In the genomic region with DNA sequence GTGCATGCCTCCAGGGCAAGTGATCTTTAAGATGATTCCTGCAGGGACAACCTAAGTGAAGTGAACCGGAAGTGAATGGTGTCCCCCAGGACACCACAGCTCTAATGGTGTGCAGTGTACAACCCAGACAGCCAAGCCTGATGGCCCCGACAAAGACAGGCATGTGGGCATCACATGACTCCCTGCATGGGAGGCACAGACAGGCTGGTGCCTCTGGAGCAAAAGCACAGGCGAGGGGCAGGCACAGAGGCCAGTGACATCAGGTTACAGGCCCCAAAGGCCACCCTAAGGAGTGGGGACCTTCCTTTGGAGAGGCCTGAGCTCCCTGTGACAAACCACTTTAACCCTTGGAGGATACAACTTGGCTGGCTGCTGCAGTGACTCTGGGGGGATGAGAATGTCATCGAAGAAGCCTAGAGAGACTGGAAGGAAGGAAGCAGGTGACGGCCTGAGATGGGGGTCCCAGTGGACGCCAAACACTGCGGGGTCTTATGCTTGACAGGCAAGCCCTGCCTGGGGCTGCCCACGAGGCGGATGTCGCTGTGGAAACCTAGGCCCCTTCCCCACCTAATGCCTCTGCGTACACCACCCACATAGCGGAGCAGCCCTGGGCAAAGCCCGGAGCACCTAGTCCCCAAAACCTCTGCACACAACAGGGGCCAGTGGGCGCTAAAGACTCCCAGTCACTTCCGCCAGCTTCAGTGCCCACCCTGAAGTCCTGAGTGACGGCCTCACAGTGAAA, we compare ENCODE assay signal across 22 cellular contexts. TPM values are rescaled to one million over a fixed set of nuclear protein-coding genes. Genes with fewer than 3 reads are reported as not detected.
A peak's percentile ranks its signal among the peaks of the same experiment; 100 is the strongest.
DNase-seq lines count a peak whose midpoint lies in the region; ATAC-seq, FAIRE-seq and TF ChIP-seq lines count a peak whose summit lies in the region.
"Had no signal": no experiment of that assay in that cellular context is flagged by ENCODE, and none has a peak within 500 bp of the region (broad histone marks: within the 10 kb centered on the region; RNA-seq: fewer than 3 reads in every experiment).

No MANE protein-coding gene starts in this region.

- 94% methylated on average over 16 of the region's 16 CpGs for WGBS in GM12878 (ENCODE audit: insufficient coverage, insufficient replicate concordance, low lambda C conversion rate, missing lambda C conversion rate)
- 82 to 89% methylated on average over 16 of the region's 16 CpGs for WGBS in heart right ventricle, 2 donors
- 79 to 85% (median 81%) methylated on average over 16 of the region's 16 CpGs for WGBS in psoas muscle, 3 donors

- no peaks in the 10 kb centered on the region for H3K27me3 ChIP-seq in CD4-positive, alpha-beta memory T cell (ENCODE audit: insufficient read depth, low read length)
- H3K27me3 ChIP-seq in GM12878 (replicated peaks in 1 of 2; ENCODE audit: control insufficient read depth in 2 of 2, insufficient read depth in 2 of 2, low read length in 1 of 2) (no peaks in the 10 kb centered on the region), heart right ventricle (no peaks in the 10 kb centered on the region), psoas muscle (ENCODE audit: insufficient read depth in 3 of 3, low read length in 2 of 3) (no peaks in the 10 kb centered on the region)
- H3K27me3 ChIP-seq: esophagus squamous epithelium, suprapubic skin had no signal

- H3K4me3 Mint-ChIP-seq in CD4-positive, alpha-beta memory T cell: no peak overlapping the region
- H3K4me3 Mint-ChIP-seq: activated CD4-positive, alpha-beta T cell treated with anti-CD3 and anti-CD28 coated beads, Interleukin-2, amount 10 ng/mL, durations not matched to agents 24 days and 14 days; HFFc6 had no signal

- intact Hi-C loops in CD4-positive, alpha-beta memory T cell (cut with micrococcal nuclease): no loop called here
- intact Hi-C loops in GM12878 (cut with micrococcal nuclease; ENCODE audit: unreplicated experiment) (no loop called here), heart right ventricle (cut with DNase I) (loop anchor here in 3 of 10 donors (5.0 kb wide), 1 partner anchor 130 kb away; no protein-coding TSS in a partner anchor), psoas muscle (cut with DNase I) (no loop called here)

- peaks cover 43% of the 10 kb centered on the region for H3K36me3 ChIP-seq in CD4-positive, alpha-beta memory T cell (ENCODE audit: insufficient read depth, low read length)
- H3K36me3 ChIP-seq in GM12878 (ENCODE audit: control insufficient read depth in 2 of 2, insufficient read depth in 2 of 2, low read length in 1 of 2): peaks cover 36 to 42% of the 10 kb centered on the region in 2 experiments
- peaks cover 3 to 73% (median 38%) of the 10 kb centered on the region in 9 donors for H3K36me3 ChIP-seq in heart right ventricle
- peaks cover 6 to 70% of the 10 kb centered on the region in 2 donors for H3K36me3 ChIP-seq in psoas muscle (ENCODE audit: insufficient read depth in 1 of 2, low read depth in 1 of 2)

- TF ChIP-seq CTCF in GM12878 (IDR thresholded peaks at IDR 0.05 in 2 of 3, conservative IDR thresholded peaks at IDR 0.05 in 1 of 3; ENCODE audit: control insufficient read depth in 2 of 3, extremely low read depth in 1 of 3, insufficient read depth in 1 of 3, low read depth in 3 of 3, low read length in 3 of 3): no peak
- TF ChIP-seq CTCF in heart right ventricle (IDR thresholded peaks at IDR 0.05): no peak
- no peak for TF ChIP-seq CTCF in psoas muscle (IDR thresholded peaks at IDR 0.05)

- no peaks in the 10 kb centered on the region for H3K27me3 Mint-ChIP-seq in CD4-positive, alpha-beta memory T cell
- H3K27me3 Mint-ChIP-seq: activated CD4-positive, alpha-beta T cell treated with anti-CD3 and anti-CD28 coated beads, Interleukin-2, amount 10 ng/mL, durations not matched to agents 24 days and 14 days had no signal

- no peak; the same call in none of the 2 replicates for TF ChIP-seq POLR2A in GM12878 (IDR thresholded peaks at IDR 0.05; ENCODE audit: low read depth, low read length)

- SMC1A ChIA-PET in GM12878 (lab: Charles Lee; ENCODE audit: uncharacterized antibody, unreplicated experiment): interaction anchor here (0.7 kb wide), 1 partner anchor 130 kb away, joined by 3 read pairs; no protein-coding TSS in a partner anchor

- RAD21 ChIA-PET in GM12878 (lab: Charles Lee; ENCODE audit: unreplicated experiment): interaction anchor here (0.9 kb wide), 1 partner anchor 128 kb away, joined by 4 read pairs; no protein-coding TSS in a partner anchor

- H3K27ac ChIP-seq in CD4-positive, alpha-beta memory T cell (ENCODE audit: low read depth, low read length): no peak overlapping the region
- H3K27ac ChIP-seq in GM12878 (ENCODE audit: control insufficient read depth, insufficient read depth): no peak overlapping the region
- peak overlapping the region in 8 of 10 donors; percentile 18 to 78 (median 62) for H3K27ac ChIP-seq in heart right ventricle
- peak overlapping the region; percentile 23 for H3K27ac ChIP-seq in psoas muscle
- H3K27ac ChIP-seq: C4-2B, suprapubic skin had no signal

- BruUV-seq in GM12878 (replicated peaks; lab: Mats Ljungman, UMichigan): no TSS peak

- H3K4me2 ChIP-seq in GM12878 (ENCODE audit: control insufficient read depth, insufficient read depth): no peak overlapping the region

- ATAC-seq in GM12878: no peak
- ATAC-seq in heart right ventricle: peak in 6 of 8 donors; percentile 5 to 38 (median 16)
- ATAC-seq in psoas muscle: peak in 2 of 4 donors; percentile 4
- ATAC-seq: mucosa of descending colon had no signal

- POLR2A ChIA-PET in CD4-positive, alpha-beta memory T cell (lab: Charles Lee; ENCODE audit: partially characterized antibody): interaction anchor here (0.5 to 1.2 kb wide), 2 partner anchors 107 to 128 kb away, joined by 3 to 4 read pairs; no protein-coding TSS in a partner anchor
- POLR2A ChIA-PET in GM12878 (lab: Charles Lee): no interaction called here

- no peak overlapping the region for H3K9ac ChIP-seq in GM12878 (ENCODE audit: control insufficient read depth, insufficient read depth, low read length)

- H2AFZ ChIP-seq in GM12878 (ENCODE audit: control insufficient read depth, low read depth, low read length): no peak overlapping the region

- DNase-seq in CD4-positive, alpha-beta memory T cell: no peak
- DNase-seq in GM12878 (ENCODE audit: low read depth, low spot score): no peak
- no peak for DNase-seq in heart right ventricle
- DNase-seq in psoas muscle: no peak
- no peak for DNase-seq in RPMI8226
- DNase-seq in ureter (ENCODE audit: low spot score): no peak
- no peak for DNase-seq in activated T-cell treated with anti-CD3 and anti-CD28 coated beads, Interleukin-2, amount 50 U/mL, for 48 hours
- no peak for DNase-seq in mesenteric fat pad (ENCODE audit: low spot score)
- DNase-seq: activated CD4-positive, alpha-beta T cell treated with anti-CD3 and anti-CD28 coated beads, Interleukin-2, amount 10 ng/mL, durations not matched to agents 24 days and 14 days; central memory CD4-positive, alpha-beta T cell; DMS 273 treated with DMSO at 0.1 percent for 48 hours; effector memory CD4-positive, alpha-beta T cell; esophagus squamous epithelium; HFFc6; mucosa of descending colon; NCI-H1417; NCI-H2107; NCI-H524; stimulated activated CD4-positive, alpha-beta T cell treated with anti-CD3 and anti-CD28 coated beads, Interleukin-12 subunit alpha, Interleukin-12 subunit beta, amount 100 ng/mL, for 4 hours; SW 1271 had no signal

- peak overlapping the region in 4 of 7 donors; percentile 15 to 83 (median 68) for H3K27ac Mint-ChIP-seq in CD4-positive, alpha-beta memory T cell
- H3K27ac Mint-ChIP-seq: activated CD4-positive, alpha-beta T cell treated with anti-CD3 and anti-CD28 coated beads, Interleukin-2, amount 10 ng/mL, durations not matched to agents 24 days and 14 days; HFFc6 had no signal

- no peaks in the 10 kb centered on the region for H3K9me3 ChIP-seq in CD4-positive, alpha-beta memory T cell (ENCODE audit: control insufficient read depth in 1 of 2, low read length in 2 of 2)
- H3K9me3 ChIP-seq in GM12878 (replicated peaks; ENCODE audit: control insufficient read depth, insufficient read depth, low read length) (no peaks in the 10 kb centered on the region), heart right ventricle (no peaks in the 10 kb centered on the region), psoas muscle (no peaks in the 10 kb centered on the region)
- H3K9me3 ChIP-seq: esophagus squamous epithelium, mucosa of descending colon, suprapubic skin had no signal

- TF ChIP-seq EP300 in GM12878 (IDR thresholded peaks at IDR 0.05; ENCODE audit: borderline replicate concordance in 1 of 2, control insufficient read depth in 1 of 2, low read depth in 2 of 2, low read length in 2 of 2): no peak

- in situ Hi-C loops in GM12878 (cut with MboI): no loop called here

- H3K4me3 ChIP-seq in CD4-positive, alpha-beta memory T cell (ENCODE audit: low read length in 2 of 2): no peak overlapping the region
- no peak overlapping the region for H3K4me3 ChIP-seq in GM12878
- no peak overlapping the region for H3K4me3 ChIP-seq in heart right ventricle
- no peak overlapping the region for H3K4me3 ChIP-seq in psoas muscle
- H3K4me3 ChIP-seq: esophagus squamous epithelium, mucosa of descending colon, suprapubic skin had no signal

- H3K36me3 Mint-ChIP-seq in CD4-positive, alpha-beta memory T cell: peaks cover 15 to 45% of the 10 kb centered on the region in 2 donors

- TF ChIP-seq RAD21 in GM12878 (IDR thresholded peaks at IDR 0.05; ENCODE audit: insufficient read depth, low read depth, low read length): no peak

- no peaks in the 10 kb centered on the region for H3K4me1 ChIP-seq in CD4-positive, alpha-beta memory T cell (ENCODE audit: insufficient read depth, low read length)
- no peaks in the 10 kb centered on the region for H3K4me1 ChIP-seq in GM12878 (ENCODE audit: control insufficient read depth, insufficient read depth, low read length)
- H3K4me1 ChIP-seq in heart right ventricle: peaks cover 0 to 33% (median 21%) of the 10 kb centered on the region in 9 donors
- no peaks in the 10 kb centered on the region for H3K4me1 ChIP-seq in psoas muscle

- H4K20me1 ChIP-seq in GM12878 (ENCODE audit: control insufficient read depth, insufficient read depth): no peaks in the 10 kb centered on the region; the same call in 1 of the 2 replicates

- FAIRE-seq in GM12878 (lab: Jason Lieb, UNC): no peak

- CTCF ChIA-PET in CD4-positive, alpha-beta memory T cell (lab: Charles Lee; ENCODE audit: partially characterized antibody): interaction anchor here (1.4 to 2.0 kb wide), 5 partner anchors 8 to 130 kb away, joined by 3 to 11 read pairs (median 6); no protein-coding TSS in a partner anchor
- CTCF ChIA-PET in GM12878 (lab: Yijun Ruan, JAX): interaction anchor here (0.6 to 2.3 kb wide), 4 partner anchors 10 to 298 kb away, joined by 3 to 27 read pairs (median 4); no protein-coding TSS in a partner anchor

- H3K9me3 Mint-ChIP-seq in CD4-positive, alpha-beta memory T cell: no peaks in the 10 kb centered on the region
- H3K9me3 Mint-ChIP-seq: activated CD4-positive, alpha-beta T cell treated with anti-CD3 and anti-CD28 coated beads, Interleukin-2, amount 10 ng/mL, durations not matched to agents 24 days and 14 days; HFFc6 had no signal

- H3K4me1 Mint-ChIP-seq in CD4-positive, alpha-beta memory T cell: peaks cover 2 to 5% (median 4%) of the 10 kb centered on the region in 4 donors
- H3K4me1 Mint-ChIP-seq: activated CD4-positive, alpha-beta T cell treated with anti-CD3 and anti-CD28 coated beads, Interleukin-2, amount 10 ng/mL, durations not matched to agents 24 days and 14 days had no signal

- H3K79me2 ChIP-seq in GM12878 (ENCODE audit: control insufficient read depth, insufficient read depth, low read length): no peaks in the 10 kb centered on the region

RNA-seq across cellular contexts. Expression of a gene that starts 12.4 kb away (rescaled TPM):
- total RNA-seq in CD4-positive, alpha-beta memory T cell: 10 to 100 TPM; 43.6 to 43.7 TPM
- polyA plus RNA-seq in CD4-positive, alpha-beta memory T cell: 10 to 100 TPM; 20.7 to 21.8 TPM
- 25.4 and 28.9 TPM in 2 replicates for total RNA-seq in GM12878 (2013; cell fraction: nucleolus; rRNA removed)
- total RNA-seq in GM12878 (2014; rRNA removed): 10.0 and 12.2 TPM in 2 replicates
- 14.4 and 17.4 TPM in 2 replicates for total RNA-seq in GM12878 (2014; rRNA removed; fragmentation: Illumina TruSeq; extraction: Trizol)
- 36.6 and 40.9 TPM in 2 replicates for total RNA-seq in GM12878 (2021)
- 5.4 TPM for polyA plus RNA-seq in GM12878 (2011; ENCODE audit: low read depth)
- polyA plus RNA-seq in GM12878 (2011; rRNA removed): 15.7 and 29.8 TPM in 2 replicates
- polyA plus RNA-seq in GM12878 (2011; cell fraction: cytosol; rRNA removed): 41.0 and 42.2 TPM in 2 replicates
- polyA plus RNA-seq in GM12878 (2011; cell fraction: nucleus; rRNA removed): 23.0 and 31.0 TPM in 2 replicates
- 14.0 and 14.6 TPM in 2 replicates for polyA plus RNA-seq in GM12878 (2012)
- 12.3 and 26.2 TPM in 2 replicates for polyA plus RNA-seq in GM12878 (2014; fragmentation: Illumina TruSeq; extraction: Trizol)
- 1 to 10 TPM; 3.5 to 5.8 TPM for polyA plus RNA-seq in GM12878 (2014; fragmentation: Nextera tagmentation; extraction: Ambion mirVana)
- polyA plus RNA-seq in GM12878 (2014; rRNA removed): 23.1 and 26.0 TPM in 2 replicates
- 10 to 100 TPM; 58.7 to 62.7 TPM for polyA plus RNA-seq in GM12878 (2016; fragmentation: Nextera tagmentation; extraction: Ambion mirVana)
- 23.0 and 37.8 TPM in 2 replicates for polyA minus RNA-seq in GM12878 (2011; rRNA and poly(A)+ RNA removed)
- polyA minus RNA-seq in GM12878 (2011; cell fraction: cytosol; rRNA and poly(A)+ RNA removed): 6.1 and 9.0 TPM in 2 replicates
- 12.0 and 23.2 TPM in 2 replicates for polyA minus RNA-seq in GM12878 (2011; cell fraction: nucleus; rRNA and poly(A)+ RNA removed)
- total RNA-seq in heart right ventricle: 10 to 100 TPM; 13.3 to 25.8 (median 16.9) TPM
- 10 to 100 TPM; 24.4 to 34.9 TPM for polyA plus RNA-seq in heart right ventricle
- 10 to 100 TPM; 13.1 to 23.2 (median 18.5) TPM for total RNA-seq in psoas muscle
- 10 to 100 TPM; 17.1 to 28.6 (median 17.2) TPM for polyA plus RNA-seq in psoas muscle
- total RNA-seq in ureter: 54.2 TPM
- 57.5 TPM for total RNA-seq in mesenteric fat pad

RNA-seq across cellular contexts. Expression of a gene that starts 28.9 kb away (rescaled TPM):
- not detected for total RNA-seq in CD4-positive, alpha-beta memory T cell
- polyA plus RNA-seq in CD4-positive, alpha-beta memory T cell: not detected
- total RNA-seq in GM12878 (2013; cell fraction: nucleolus; rRNA removed): not detected in 2 replicates
- total RNA-seq in GM12878 (2014; rRNA removed) (not detected in 2 replicates), GM12878 (2014; rRNA removed; fragmentation: Illumina TruSeq; extraction: Trizol) (not detected in 2 replicates), GM12878 (2021) (0.08 and 0.13 TPM in 2 replicates), heart right ventricle (100 to 1,000 TPM; 112 to 301 (median 137) TPM), psoas muscle (1 to 10 TPM in 1 of 4 donors, under 1 TPM in 3; 0.27 to 1.1 (median 0.77) TPM), ureter (1.8 TPM), mesenteric fat pad (1.7 TPM)
- not detected for polyA plus RNA-seq in GM12878 (2011; ENCODE audit: low read depth)
- polyA plus RNA-seq in GM12878 (2011; rRNA removed) (not detected in 2 replicates), GM12878 (2014; fragmentation: Illumina TruSeq; extraction: Trizol) (not detected in 2 replicates), GM12878 (2014; fragmentation: Nextera tagmentation; extraction: Ambion mirVana) (not detected), GM12878 (2014; rRNA removed) (not detected in 2 replicates), GM12878 (2016; fragmentation: Nextera tagmentation; extraction: Ambion mirVana) (not detected), heart right ventricle (100 to 1,000 TPM; 300 to 410 TPM), psoas muscle (under 1 TPM; 0.60 to 0.69 (median 0.66) TPM)
- not detected in 2 replicates for polyA plus RNA-seq in GM12878 (2011; cell fraction: cytosol; rRNA removed)
- polyA plus RNA-seq in GM12878 (2011; cell fraction: nucleus; rRNA removed): not detected in 2 replicates
- not detected in 2 replicates for polyA plus RNA-seq in GM12878 (2012)
- not detected in 2 replicates for polyA minus RNA-seq in GM12878 (2011; rRNA and poly(A)+ RNA removed)
- polyA minus RNA-seq in GM12878 (2011; cell fraction: cytosol; rRNA and poly(A)+ RNA removed): not detected in 2 replicates
- not detected in 2 replicates for polyA minus RNA-seq in GM12878 (2011; cell fraction: nucleus; rRNA and poly(A)+ RNA removed)
- total RNA-seq: activated CD4-positive, alpha-beta T cell treated with anti-CD3 and anti-CD28 coated beads, Interleukin-2, amount 10 ng/mL, durations not matched to agents 24 days and 14 days had no signal

RNA-seq across cellular contexts. Expression of a gene that starts 57.7 kb away (rescaled TPM):
- 10 to 100 TPM; 31.7 to 32.9 TPM for total RNA-seq in CD4-positive, alpha-beta memory T cell
- polyA plus RNA-seq in CD4-positive, alpha-beta memory T cell: 10 to 100 TPM; 32.0 to 45.7 TPM
- 9.0 and 9.7 TPM in 2 replicates for total RNA-seq in GM12878 (2013; cell fraction: nucleolus; rRNA removed)
- 10.2 and 11.1 TPM in 2 replicates for total RNA-seq in GM12878 (2014; rRNA removed)
- total RNA-seq in GM12878 (2014; rRNA removed; fragmentation: Illumina TruSeq; extraction: Trizol): 8.1 and 8.2 TPM in 2 replicates
- 17.7 and 18.3 TPM in 2 replicates for total RNA-seq in GM12878 (2021)
- polyA plus RNA-seq in GM12878 (2011; ENCODE audit: low read depth): 16.7 TPM
- polyA plus RNA-seq in GM12878 (2011; rRNA removed): 26.4 and 32.2 TPM in 2 replicates
- 51.7 and 57.1 TPM in 2 replicates for polyA plus RNA-seq in GM12878 (2011; cell fraction: cytosol; rRNA removed)
- polyA plus RNA-seq in GM12878 (2011; cell fraction: nucleus; rRNA removed): 47.0 and 51.2 TPM in 2 replicates
- 28.2 and 29.7 TPM in 2 replicates for polyA plus RNA-seq in GM12878 (2012)
- polyA plus RNA-seq in GM12878 (2014; fragmentation: Illumina TruSeq; extraction: Trizol): 6.2 and 12.2 TPM in 2 replicates
- 10 to 100 TPM; 10.5 to 16.1 TPM for polyA plus RNA-seq in GM12878 (2014; fragmentation: Nextera tagmentation; extraction: Ambion mirVana)
- 22.3 and 22.6 TPM in 2 replicates for polyA plus RNA-seq in GM12878 (2014; rRNA removed)
- 10 to 100 TPM; 20.5 to 22.7 TPM for polyA plus RNA-seq in GM12878 (2016; fragmentation: Nextera tagmentation; extraction: Ambion mirVana)
- polyA minus RNA-seq in GM12878 (2011; rRNA and poly(A)+ RNA removed): 12.6 and 26.4 TPM in 2 replicates
- 7.5 and 16.2 TPM in 2 replicates for polyA minus RNA-seq in GM12878 (2011; cell fraction: cytosol; rRNA and poly(A)+ RNA removed)
- 10.6 and 15.4 TPM in 2 replicates for polyA minus RNA-seq in GM12878 (2011; cell fraction: nucleus; rRNA and poly(A)+ RNA removed)
- total RNA-seq in heart right ventricle: 10 to 100 TPM; 13.8 to 26.6 (median 21.9) TPM
- 10 to 100 TPM; 18.1 to 43.5 TPM for polyA plus RNA-seq in heart right ventricle
- total RNA-seq in psoas muscle: 10 to 100 TPM in 2 of 4 donors, 1 to 10 TPM in 2; 7.3 to 12.2 (median 9.2) TPM
- polyA plus RNA-seq in psoas muscle: 10 to 100 TPM; 10.3 to 14.5 (median 13.2) TPM
- total RNA-seq in ureter: 18.7 TPM
- 51.4 TPM for total RNA-seq in mesenteric fat pad

Comparison
In these comparisons a context has a peak if more than half of its experiments do, and no peak if none do; other contexts are left out.
1. H3K27ac ChIP-seq: peak in heart right ventricle (8 of 10) and psoas muscle (single experiment); none in CD4-positive, alpha-beta memory T cell (single experiment) and GM12878 (single experiment).
2. RNA of a gene that starts 28.9 kb away (total RNA-seq): 112 to 301 TPM in heart right ventricle; 1.8 TPM in ureter (single experiment), 1.7 TPM in mesenteric fat pad (single experiment), 0.27 to 1.1 TPM in psoas muscle, not detected in CD4-positive, alpha-beta memory T cell and 0.08 to 0.13 TPM in GM12878; every median in the first group is over 10 times any median in the second.